In the genomic region with DNA sequence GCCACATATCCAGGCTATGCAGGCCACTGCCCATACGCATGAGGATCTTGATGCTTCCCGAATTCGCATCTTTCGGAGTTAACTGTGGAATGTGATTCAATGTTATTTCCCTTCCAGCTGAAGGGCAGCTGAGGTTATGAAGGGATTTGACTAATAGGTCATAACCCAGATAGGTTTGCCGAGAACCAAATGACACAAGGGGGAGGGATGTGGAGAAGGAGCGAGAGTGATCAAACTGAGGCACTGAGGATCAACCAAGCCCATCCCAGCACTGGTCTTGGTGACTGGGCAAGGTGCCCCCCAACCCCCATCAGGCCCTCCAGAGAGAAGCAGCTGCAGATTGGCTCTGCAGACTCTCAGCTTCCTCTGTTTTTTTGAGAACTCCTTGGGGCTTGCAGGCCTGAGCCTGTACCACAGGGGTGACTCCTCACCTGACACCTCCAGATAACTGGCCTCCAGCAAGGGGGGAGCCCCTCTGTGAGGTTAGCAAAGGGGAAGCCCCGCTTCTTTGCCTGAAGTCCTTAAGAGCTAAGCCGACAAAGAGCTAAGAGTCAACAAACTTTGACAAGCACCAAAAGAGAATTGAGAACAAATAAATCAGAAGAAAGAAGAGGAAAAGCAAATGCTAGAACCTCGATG, we compare ENCODE assay signal across 8 cellular contexts.
DNase-seq lines count a peak whose midpoint lies in the region; TF ChIP-seq lines count a peak whose summit lies in the region.

No MANE protein-coding gene starts in this region.

- TF ChIP-seq CTCF in uterus (IDR thresholded peaks at IDR 0.05) (no peak), BE2C (IDR thresholded peaks at IDR 0.05; ENCODE audit: low read depth, low read length) (no peak)

- no peaks in the 10 kb centered on the region for H3K9me3 ChIP-seq in muscle layer of duodenum (ENCODE audit: control insufficient read depth in 1 of 2, low read length in 2 of 2)
- H3K9me3 ChIP-seq in uterus: no peaks in the 10 kb centered on the region
- no peaks in the 10 kb centered on the region for H3K9me3 ChIP-seq in BE2C

- H3K36me3 ChIP-seq in muscle layer of duodenum (ENCODE audit: control insufficient read depth in 1 of 2, insufficient read depth in 2 of 2, low read length in 2 of 2) (no peaks in the 10 kb centered on the region), uterus (no peaks in the 10 kb centered on the region), BE2C (no peaks in the 10 kb centered on the region)

- H3K27ac ChIP-seq in caudate nucleus (ENCODE audit: low read depth, low read length) (peak overlapping the region; percentile 86), muscle layer of duodenum (ENCODE audit: low read length) (peak overlapping the region; percentile 62), uterus (peak overlapping the region; percentile 77 to 89)

- DNase-seq in stimulated activated CD4-positive, alpha-beta T cell treated with anti-CD3 and anti-CD28 coated beads, Interleukin-15, amount 100 ng/mL, for 48 hours (ENCODE audit: low read depth in 2 of 2): peak; percentile 19 to 28
- DNase-seq in stimulated activated CD4-positive, alpha-beta T cell treated with anti-CD3 and anti-CD28 coated beads, Interleukin-4, amount 100 ng/mL, for 24 hours: no peak
- peak in 1 of 61 donors; percentile 10 for DNase-seq in caudate nucleus (lab: John Stamatoyannopoulos, UW)
- peak in 1 of 2 donors; percentile 17 for DNase-seq in uterus
- no peak for DNase-seq in MV-4-11 (lab: John Stamatoyannopoulos, UW)
- DNase-seq in KG1 (lab: John Stamatoyannopoulos, UW): no peak
- no peak for DNase-seq in BE2C

- H3K27me3 ChIP-seq in muscle layer of duodenum (ENCODE audit: low read depth, low read length) (no peaks in the 10 kb centered on the region), uterus (no peaks in the 10 kb centered on the region), BE2C (no peaks in the 10 kb centered on the region)

- H3K4me1 ChIP-seq in muscle layer of duodenum (ENCODE audit: control insufficient read depth in 1 of 2, insufficient read depth in 2 of 2, low read length in 2 of 2) (peaks cover 0 to 10% of the 10 kb centered on the region in 2 donors), uterus (peaks cover 0 to 10% of the 10 kb centered on the region in 2 donors), BE2C (no peaks in the 10 kb centered on the region)

- intact Hi-C loops in uterus (cut with DNase I; ENCODE audit: low total_unique reads): no loop called here

- no peak for TF ChIP-seq POLR2A in uterus (IDR thresholded peaks at IDR 0.05)

- H3K4me3 ChIP-seq in muscle layer of duodenum (ENCODE audit: low read depth in 1 of 2, low read length in 2 of 2) (peak overlapping the region; percentile 38 to 43), uterus (peak overlapping the region; percentile 33 to 39), BE2C (ENCODE audit: low read depth, low read length) (no peak overlapping the region)

Comparison
In these comparisons a context has a peak if more than half of its experiments do, and no peak if none do; other contexts are left out.
1. DNase-seq: peak in stimulated activated CD4-positive, alpha-beta T cell treated with anti-CD3 and anti-CD28 coated beads, Interleukin-15, amount 100 ng/mL, for 48 hours (2 of 2); none in stimulated activated CD4-positive, alpha-beta T cell treated with anti-CD3 and anti-CD28 coated beads, Interleukin-4, amount 100 ng/mL, for 24 hours (single experiment), MV-4-11 (single experiment), KG1 (single experiment) and BE2C (single experiment).
2. Peak in every context shown above with its lines, with median percentiles within 50 percentile points of each other: H3K27ac ChIP-seq.